Comparison of ENCODE assay signal across 16 cellular contexts in the genomic region with DNA sequence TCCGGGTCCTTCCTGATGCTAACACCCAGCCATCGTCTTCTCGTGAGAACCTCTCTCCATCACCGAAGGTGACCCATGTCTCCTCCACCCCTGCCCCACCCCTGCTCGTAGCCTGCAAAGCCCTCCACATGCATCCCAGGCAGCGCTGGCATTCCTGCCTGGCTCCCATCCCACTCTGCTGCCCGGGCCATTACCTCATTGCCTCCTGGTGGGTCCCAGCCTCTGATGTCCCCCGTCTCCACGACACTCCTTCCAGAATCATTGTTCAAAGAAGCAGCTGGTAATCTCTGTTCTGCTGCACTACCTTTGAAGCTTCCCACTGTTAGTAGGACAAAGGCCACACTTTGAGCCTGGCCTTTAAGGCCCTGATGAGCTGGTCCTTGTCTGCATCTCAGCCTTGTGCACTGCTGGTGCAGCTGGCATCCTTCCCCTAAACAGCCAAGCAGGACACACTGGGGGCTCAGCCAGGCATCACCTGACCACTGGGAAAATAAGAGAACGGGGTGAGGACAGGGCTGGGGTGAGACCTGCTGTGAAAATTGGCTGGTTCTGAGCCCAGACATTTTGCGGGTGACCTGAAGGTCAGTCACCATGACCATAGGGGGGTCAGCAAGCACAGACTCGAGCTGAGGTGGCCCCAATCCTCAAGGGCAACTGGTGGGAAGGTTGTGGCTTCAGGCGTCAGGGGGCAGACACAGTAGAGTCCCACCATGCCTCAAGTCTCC.
DNase-seq lines count a peak whose midpoint lies in the region; ATAC-seq and TF ChIP-seq lines count a peak whose summit lies in the region.
"Had no signal": no experiment of that assay in that cellular context is flagged by ENCODE, and none has a peak within 500 bp of the region (broad histone marks: within the 10 kb centered on the region; RNA-seq: fewer than 3 reads in every experiment).

No MANE protein-coding gene starts in this region.

- no peaks in the 10 kb centered on the region; a peak in 1 of 4 replicates for H3K4me1 ChIP-seq in HCT116 (ENCODE audit: control insufficient read depth in 1 of 2, insufficient read depth in 2 of 2, low read length in 2 of 2)
- peaks cover 0 to 26% of the 10 kb centered on the region in 2 donors for H3K4me1 ChIP-seq in right atrium auricular region
- H3K4me1 ChIP-seq in rectal smooth muscle tissue (ENCODE audit: control insufficient read depth, insufficient read depth, low read length) = peaks cover 22% of the 10 kb centered on the region
- H3K4me1 ChIP-seq in stomach = peaks cover 0 to 8% (median 0%) of the 10 kb centered on the region in 4 donors

- BruUV-seq in HCT116 (replicated peaks; lab: Mats Ljungman, UMichigan) = no TSS peak

- no peak for TF ChIP-seq EP300 in stomach (IDR thresholded peaks at IDR 0.05)

- DNase-seq in HCT116 (ENCODE audit: low read depth, low spot score) = no peak
- peak; percentile 58 for DNase-seq in astrocyte of the hippocampus (ENCODE audit: low read depth, low spot score)
- DNase-seq in right atrium auricular region (ENCODE audit: low spot score) = peak; percentile 54
- no peak for DNase-seq in NCI-H748 (lab: John Stamatoyannopoulos, UW; ENCODE audit: unreplicated experiment)
- no peak for DNase-seq in stomach
- no peak for DNase-seq in NCI-H2196 treated with DMSO at 0.1 percent for 48 hours (lab: John Stamatoyannopoulos, UW; ENCODE audit: unreplicated experiment)
- DNase-seq: Calu3; CD4-positive, alpha-beta T cell; DMS79 treated with DMSO at 0.1 percent for 48 hours; H9; NCI-H1436; NCI-H2081; NCI-H2227 treated with DMSO at 0.1 percent for 48 hours; NCI-H526; PC-3 had no signal

- H3K9me3 ChIP-seq in HCT116 (ENCODE audit: control insufficient read depth in 1 of 2, insufficient read depth in 1 of 2, low read depth in 1 of 2, low read length in 2 of 2) = no peaks in the 10 kb centered on the region
- H3K9me3 ChIP-seq in right atrium auricular region = no peaks in the 10 kb centered on the region
- no peaks in the 10 kb centered on the region for H3K9me3 ChIP-seq in stomach

- ATAC-seq in HCT116 = peak; percentile 51
- ATAC-seq: PC-3 had no signal

- POLR2A ChIA-PET in HCT116 (lab: Charles Lee) = no interaction called here

- no peak for TF ChIP-seq CTCF in HCT116 (IDR thresholded peaks at IDR 0.05 in 2 of 3, conservative IDR thresholded peaks at IDR 0.05 in 1 of 3; ENCODE audit: borderline replicate concordance in 1 of 3, insufficient read depth in 1 of 3, low read depth in 2 of 3, low read length in 2 of 3)
- TF ChIP-seq CTCF in right atrium auricular region (IDR thresholded peaks at IDR 0.05) = no peak
- TF ChIP-seq CTCF in stomach (IDR thresholded peaks at IDR 0.05) = no peak

- no peaks in the 10 kb centered on the region for H3K79me2 ChIP-seq in HCT116 (ENCODE audit: insufficient read depth, low read length)

- H3K27me3 ChIP-seq in HCT116 (ENCODE audit: insufficient read depth, low read length) (no peaks in the 10 kb centered on the region), right atrium auricular region (no peaks in the 10 kb centered on the region), rectal smooth muscle tissue (ENCODE audit: control insufficient read depth, insufficient read depth, low read length) (no peaks in the 10 kb centered on the region), stomach (no peaks in the 10 kb centered on the region)

- RAD21 ChIA-PET in HCT116 (lab: Charles Lee; ENCODE audit: low non-redundant PET in 1 of 2, low total read pairs in 2 of 2, uncharacterized antibody in 2 of 2, unreplicated experiment in 2 of 2) = no interaction called here

- no peaks in the 10 kb centered on the region for H3K36me3 ChIP-seq in HCT116 (ENCODE audit: control insufficient read depth in 1 of 2, insufficient read depth in 2 of 2, low read length in 2 of 2)
- H3K36me3 ChIP-seq in right atrium auricular region = no peaks in the 10 kb centered on the region
- H3K36me3 ChIP-seq in rectal smooth muscle tissue (ENCODE audit: control insufficient read depth, insufficient read depth, low read length) = no peaks in the 10 kb centered on the region
- H3K36me3 ChIP-seq in stomach = no peaks in the 10 kb centered on the region

- no peak overlapping the region for H3K9ac ChIP-seq in HCT116 (ENCODE audit: low read length)
- H3K9ac ChIP-seq in rectal smooth muscle tissue (ENCODE audit: low read length) = no peak overlapping the region

- no peak overlapping the region for H3K4me2 ChIP-seq in HCT116 (ENCODE audit: low read length)

- H2AFZ ChIP-seq in HCT116 (ENCODE audit: low read depth, low read length, poor library complexity, severe bottlenecking) = no peak overlapping the region

- intact Hi-C loops in HCT116 (cut with micrococcal nuclease) (no loop called here), stomach (cut with DNase I; ENCODE audit: low total_unique reads) (no loop called here)

- TF ChIP-seq POLR2A in HCT116 (IDR thresholded peaks at IDR 0.05; ENCODE audit: borderline replicate concordance, extremely low read depth, insufficient read depth, insufficient read length) = no peak
- TF ChIP-seq POLR2A in stomach (IDR thresholded peaks at IDR 0.05) = no peak

- no peak overlapping the region for H3K4me3 ChIP-seq in HCT116 (replicated peaks in 1 of 2; ENCODE audit: low read depth in 1 of 2, low read length in 2 of 2)
- no peak overlapping the region for H3K4me3 ChIP-seq in right atrium auricular region
- no peak overlapping the region for H3K4me3 ChIP-seq in rectal smooth muscle tissue (ENCODE audit: low read length)
- H3K4me3 ChIP-seq in stomach = no peak overlapping the region

- no peak for TF ChIP-seq RAD21 in HCT116 (IDR thresholded peaks at IDR 0.05; ENCODE audit: low read depth)

- H3K27ac ChIP-seq in HCT116 (ENCODE audit: low read depth, low read length) = no peak overlapping the region
- no peak overlapping the region for H3K27ac ChIP-seq in right atrium auricular region
- H3K27ac ChIP-seq in rectal smooth muscle tissue (ENCODE audit: low read depth, low read length) = peak overlapping the region; percentile 24
- peak overlapping the region in 1 of 5 donors; percentile 19 for H3K27ac ChIP-seq in stomach

- WGBS in stomach, 5 donors = 69 to 75% (median 71%) methylated on average over 13 of the region's 13 CpGs

- CTCF ChIA-PET in HCT116 (lab: Charles Lee) = no interaction called here

- no peaks in the 10 kb centered on the region; the same call in 1 of the 2 replicates for H3K9me2 ChIP-seq in HCT116 (ENCODE audit: insufficient read depth)

- H4K20me1 ChIP-seq in HCT116 (ENCODE audit: insufficient read depth) = no peaks in the 10 kb centered on the region

TF ChIP-seq in HCT116, 20 proteins besides CTCF, POLR2A, EP300 and RAD21:
- TF ChIP-seq EZH2phosphoT487 (IDR thresholded peaks at IDR 0.05; ENCODE audit: borderline replicate concordance) (no peak), CBX3 (IDR thresholded peaks at IDR 0.05; ENCODE audit: low read depth) (no peak), EZH2 (IDR thresholded peaks at IDR 0.05) (no peak), ZFX (IDR thresholded peaks at IDR 0.05) (no peak), POLR2AphosphoS5 (IDR thresholded peaks at IDR 0.05; ENCODE audit: low read depth, low read length) (no peak), CEBPB (IDR thresholded peaks at IDR 0.05; ENCODE audit: low read depth) (no peak), JUND (IDR thresholded peaks at IDR 0.05) (no peak), SIN3A (IDR thresholded peaks at IDR 0.05; ENCODE audit: low read depth) (no peak), YY1 (IDR thresholded peaks at IDR 0.05; ENCODE audit: extremely low read depth, insufficient replicate concordance, low read depth, low read length) (no peak), TCF7L2 (IDR thresholded peaks at IDR 0.05; ENCODE audit: borderline replicate concordance, extremely low read depth, insufficient read depth, insufficient read length) (no peak)

Comparison
In these comparisons a context has a peak if more than half of its experiments do, and no peak if none do; other contexts are left out.
1. DNase-seq: peak in astrocyte of the hippocampus (single experiment) and right atrium auricular region (single experiment); none in HCT116 (single experiment), NCI-H748 (single experiment), stomach (single experiment) and NCI-H2196 treated with DMSO at 0.1 percent for 48 hours (single experiment).